ENCODE assay signal across 8 cellular contexts in the genomic region with DNA sequence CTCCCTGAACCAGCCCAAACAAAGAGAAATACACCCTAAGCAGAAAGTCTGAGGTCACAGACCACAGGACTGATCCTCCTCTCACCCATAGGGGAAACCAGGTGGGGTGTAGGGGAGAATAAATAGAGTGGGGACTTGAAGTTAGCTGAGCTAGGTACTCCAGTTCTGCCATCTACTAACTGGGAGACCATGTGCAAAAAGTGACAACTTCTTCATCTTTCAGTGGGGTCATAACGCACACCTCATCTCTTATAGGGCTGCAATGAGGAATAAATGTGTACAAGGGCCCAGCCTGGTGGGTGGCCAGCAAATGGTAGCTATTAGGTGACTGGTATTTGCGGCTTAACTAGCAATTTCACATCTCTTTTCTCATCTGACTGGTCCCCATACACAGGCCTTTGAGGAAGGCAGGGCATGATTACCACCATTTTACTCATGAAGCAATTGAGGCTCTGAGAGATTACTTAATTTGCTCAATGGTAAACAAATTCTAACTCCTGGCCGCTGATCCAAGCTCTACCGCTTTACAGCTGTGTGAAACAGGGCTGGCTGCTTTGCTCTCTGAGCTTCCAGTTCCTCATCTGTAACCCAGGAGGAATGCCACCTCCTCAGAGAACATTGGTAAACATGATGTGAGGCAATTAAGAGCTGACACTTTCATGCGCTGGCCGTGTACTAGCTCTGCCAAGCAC. TPM values are rescaled to one million over a fixed set of nuclear protein-coding genes. Genes with fewer than 3 reads are reported as not detected.
DNase-seq lines count a peak whose midpoint lies in the region; ATAC-seq and TF ChIP-seq lines count a peak whose summit lies in the region.

No MANE protein-coding gene starts in this region.

- H3K27ac ChIP-seq in upper lobe of right lung, result peak overlapping the region; percentile 89

- POLR2A ChIA-PET in activated CD8-positive, alpha-beta T cell treated with anti-CD3 and anti-CD28 coated beads for 36 hours (lab: Charles Lee), result interaction anchor here (0.8 to 8.7 kb wide), 6 partner anchors 9 to 30 kb away, joined by 3 to 68 read pairs (median 3); a partner anchor contains a TSS

- TF ChIP-seq CTCF in activated CD8-positive, alpha-beta T cell treated with anti-CD3 and anti-CD28 coated beads for 36 hours (IDR thresholded peaks at IDR 0.05), result no peak
- TF ChIP-seq CTCF in upper lobe of right lung (IDR thresholded peaks at IDR 0.05), result no peak

- CTCF ChIA-PET in activated CD8-positive, alpha-beta T cell treated with anti-CD3 and anti-CD28 coated beads for 36 hours (lab: Charles Lee), result interaction anchor here (1.2 to 9.5 kb wide), 4 partner anchors 9 to 21 kb away, joined by 3 to 81 read pairs (median 4); a partner anchor contains a TSS

- peaks cover 89% of the 10 kb centered on the region for H3K4me1 ChIP-seq in upper lobe of right lung

- H3K4me3 Mint-ChIP-seq in activated CD8-positive, alpha-beta T cell treated with anti-CD3 and anti-CD28 coated beads for 36 hours, result peak overlapping the region; percentile 4

- H3K27me3 Mint-ChIP-seq in activated CD8-positive, alpha-beta T cell treated with anti-CD3 and anti-CD28 coated beads for 36 hours, result no peaks in the 10 kb centered on the region

- H3K27ac Mint-ChIP-seq in activated CD8-positive, alpha-beta T cell treated with anti-CD3 and anti-CD28 coated beads for 36 hours, result peak overlapping the region; percentile 85

- peak; percentile 30 for ATAC-seq in HG02588 (IDR thresholded peaks at IDR 0.05; ENCODE audit: unreplicated experiment)
- peak; percentile 43 for ATAC-seq in activated CD8-positive, alpha-beta T cell treated with anti-CD3 and anti-CD28 coated beads for 36 hours
- peak; percentile 89 for ATAC-seq in upper lobe of right lung
- ATAC-seq in HG03196 (IDR thresholded peaks at IDR 0.05; ENCODE audit: unreplicated experiment), result no peak

- intact Hi-C loops in activated CD8-positive, alpha-beta T cell treated with anti-CD3 and anti-CD28 coated beads for 36 hours (cut with micrococcal nuclease), result loop anchor here (2.0 kb wide), 1 partner anchor 15 kb away; no protein-coding TSS in a partner anchor
- intact Hi-C loops in upper lobe of right lung (cut with DNase I), result no loop called here

- peaks cover 14% of the 10 kb centered on the region for H3K36me3 Mint-ChIP-seq in activated CD8-positive, alpha-beta T cell treated with anti-CD3 and anti-CD28 coated beads for 36 hours (ENCODE audit: low read depth)

- H3K9me3 Mint-ChIP-seq in activated CD8-positive, alpha-beta T cell treated with anti-CD3 and anti-CD28 coated beads for 36 hours, result no peaks in the 10 kb centered on the region

- no peaks in the 10 kb centered on the region for H3K36me3 ChIP-seq in upper lobe of right lung

- no peak overlapping the region for H3K4me3 ChIP-seq in upper lobe of right lung

- no peaks in the 10 kb centered on the region for H3K9me3 ChIP-seq in upper lobe of right lung

- H3K4me1 Mint-ChIP-seq in activated CD8-positive, alpha-beta T cell treated with anti-CD3 and anti-CD28 coated beads for 36 hours (ENCODE audit: low read depth), result peaks cover 91% of the 10 kb centered on the region

- DNase-seq in DMS153 (lab: John Stamatoyannopoulos, UW), result peak; percentile 38
- peak; percentile 52 for DNase-seq in activated CD8-positive, alpha-beta T cell treated with anti-CD3 and anti-CD28 coated beads for 36 hours
- DNase-seq in kidney tubule cell (ENCODE audit: low spot score), result peak; percentile 85
- DNase-seq in upper lobe of right lung, result no peak
- no peak for DNase-seq in RKO (ENCODE audit: low spot score)
- no peak for DNase-seq in activated effector memory CD4-positive, alpha-beta T cell treated with anti-CD3 and anti-CD28 coated beads, Interleukin-2, amount 50 U/mL, for 16 hours

- H3K27me3 ChIP-seq in upper lobe of right lung, result no peaks in the 10 kb centered on the region

RNA-seq across cellular contexts. Expression of a gene that starts 16.6 kb away (rescaled TPM):
- total RNA-seq in activated CD8-positive, alpha-beta T cell treated with anti-CD3 and anti-CD28 coated beads for 36 hours, result 10 to 100 TPM; 20.5 to 21.1 TPM
- total RNA-seq in upper lobe of right lung, result 29.6 TPM

RNA-seq across cellular contexts. Expression of a gene that starts 20.8 kb away (rescaled TPM):
- 1 to 10 TPM; 4.2 to 5.1 TPM for total RNA-seq in activated CD8-positive, alpha-beta T cell treated with anti-CD3 and anti-CD28 coated beads for 36 hours
- total RNA-seq in upper lobe of right lung, result 15.9 TPM

RNA-seq across cellular contexts. Expression of a gene that starts 43.5 kb away (rescaled TPM):
- 10 to 100 TPM; 44.3 to 45.7 TPM for total RNA-seq in activated CD8-positive, alpha-beta T cell treated with anti-CD3 and anti-CD28 coated beads for 36 hours
- total RNA-seq in upper lobe of right lung, result 1.6 TPM

RNA-seq across cellular contexts. Expression of a gene that starts 46.6 kb away (rescaled TPM):
- 100 to 1,000 TPM; 252 to 262 TPM for total RNA-seq in activated CD8-positive, alpha-beta T cell treated with anti-CD3 and anti-CD28 coated beads for 36 hours
- 164 TPM for total RNA-seq in upper lobe of right lung

RNA-seq across cellular contexts. Expression of a gene that starts 46.7 kb away (rescaled TPM):
- total RNA-seq in activated CD8-positive, alpha-beta T cell treated with anti-CD3 and anti-CD28 coated beads for 36 hours, result 1 to 10 TPM; 2.2 to 2.4 TPM
- 2.7 TPM for total RNA-seq in upper lobe of right lung

Comparison
In these comparisons a context has a peak if more than half of its experiments do, and no peak if none do; other contexts are left out.
1. DNase-seq: peak in DMS153 (single experiment), activated CD8-positive, alpha-beta T cell treated with anti-CD3 and anti-CD28 coated beads for 36 hours (single experiment) and kidney tubule cell (single experiment); none in upper lobe of right lung (single experiment), RKO (single experiment) and activated effector memory CD4-positive, alpha-beta T cell treated with anti-CD3 and anti-CD28 coated beads, Interleukin-2, amount 50 U/mL, for 16 hours (single experiment).
2. RNA of a gene that starts 43.5 kb away (total RNA-seq): 44.3 to 45.7 TPM in activated CD8-positive, alpha-beta T cell treated with anti-CD3 and anti-CD28 coated beads for 36 hours; 1.6 TPM in upper lobe of right lung (single experiment); every median in the first group is over 10 times any median in the second.